8 cellular contexts compared by ENCODE assay signal in genomic region chr7:51067757-51068156, GRCh38.
DNase-seq lines count a peak whose midpoint lies in the region; ATAC-seq and TF ChIP-seq lines count a peak whose summit lies in the region.

No MANE protein-coding gene starts in this region.

- no peak overlapping the region for H3K27ac ChIP-seq in ACC112 (ENCODE audit: low read depth, low read length)
- no peak overlapping the region for H3K27ac ChIP-seq in SU-DHL-6 (ENCODE audit: low read depth, low read length)
- peak overlapping the region; percentile 77 for H3K27ac ChIP-seq in layer of hippocampus (ENCODE audit: low read depth, low read length)

- H3K4me3 ChIP-seq in ACC112 (ENCODE audit: low read depth, low read length) (peak overlapping the region; percentile 30), MG63 (no peak overlapping the region), SU-DHL-6 (ENCODE audit: insufficient read depth, low read length, poor library complexity, severe bottlenecking) (no peak overlapping the region)

- H3K36me3 ChIP-seq in ACC112 (ENCODE audit: insufficient read depth, low read length): no peaks in the 10 kb centered on the region
- H3K36me3 ChIP-seq in MG63: no peaks in the 10 kb centered on the region
- no peaks in the 10 kb centered on the region for H3K36me3 ChIP-seq in SU-DHL-6 (ENCODE audit: low read length)

- H3F3A ChIP-seq in SU-DHL-6 (ENCODE audit: insufficient read depth): no peaks in the 10 kb centered on the region

- peaks cover 7% of the 10 kb centered on the region for H3K4me1 ChIP-seq in ACC112 (ENCODE audit: control insufficient read depth, insufficient read depth, low read length, unreplicated experiment)

- H3K27me3 ChIP-seq in ACC112 (ENCODE audit: insufficient read depth, low read length) (no peaks in the 10 kb centered on the region), MG63 (no peaks in the 10 kb centered on the region), SU-DHL-6 (ENCODE audit: low read length) (no peaks in the 10 kb centered on the region), layer of hippocampus (ENCODE audit: control insufficient read depth, insufficient read depth, low read length) (no peaks in the 10 kb centered on the region)

- H3K4me2 ChIP-seq in SU-DHL-6 (ENCODE audit: low read depth, low read length, poor library complexity, severe bottlenecking): no peak overlapping the region

- H3K79me2 ChIP-seq in ACC112 (ENCODE audit: control insufficient read depth, insufficient read depth, low read length, unreplicated experiment): no peaks in the 10 kb centered on the region
- no peaks in the 10 kb centered on the region for H3K79me2 ChIP-seq in SU-DHL-6 (ENCODE audit: insufficient read depth, low read length)

- no peak for ATAC-seq in HG03097 (IDR thresholded peaks at IDR 0.05; ENCODE audit: low FRiP score, unreplicated experiment)

- H3K9me2 ChIP-seq in SU-DHL-6 (replicated peaks; ENCODE audit: insufficient read depth, low read length): no peaks in the 10 kb centered on the region

- DNase-seq in MG63: peak; percentile 50
- DNase-seq in central memory CD4-positive, alpha-beta T cell: peak; percentile 3
- DNase-seq in stimulated activated CD4-positive, alpha-beta T cell treated with anti-CD3 and anti-CD28 coated beads, Interleukin-4, amount 100 ng/mL, for 4 hours: peak; percentile 25 to 33

- H3K9ac ChIP-seq in SU-DHL-6 (ENCODE audit: low read length): no peak overlapping the region

- H3K9me3 ChIP-seq in MG63 (no peaks in the 10 kb centered on the region; the same call in 1 of the 2 replicates), SU-DHL-6 (ENCODE audit: insufficient read depth, low read length) (no peaks in the 10 kb centered on the region)

- TF ChIP-seq CTCF in GM12874 (IDR thresholded peaks at IDR 0.05; ENCODE audit: insufficient read depth, low read depth, low read length) (peak; percentile 56), SU-DHL-6 (IDR thresholded peaks at IDR 0.05; ENCODE audit: insufficient read depth, low read length, poor library complexity, severe bottlenecking) (peak; percentile 93)

- H2AFZ ChIP-seq in ACC112 (ENCODE audit: low read length, unreplicated experiment): no peak overlapping the region
- H2AFZ ChIP-seq in SU-DHL-6 (ENCODE audit: low read depth, low read length, severe bottlenecking): no peak overlapping the region

- no peaks in the 10 kb centered on the region for H4K20me1 ChIP-seq in SU-DHL-6 (ENCODE audit: low read depth, low read length)
